Comparison of ENCODE assay signal across 9 cellular contexts in the genomic region with DNA sequence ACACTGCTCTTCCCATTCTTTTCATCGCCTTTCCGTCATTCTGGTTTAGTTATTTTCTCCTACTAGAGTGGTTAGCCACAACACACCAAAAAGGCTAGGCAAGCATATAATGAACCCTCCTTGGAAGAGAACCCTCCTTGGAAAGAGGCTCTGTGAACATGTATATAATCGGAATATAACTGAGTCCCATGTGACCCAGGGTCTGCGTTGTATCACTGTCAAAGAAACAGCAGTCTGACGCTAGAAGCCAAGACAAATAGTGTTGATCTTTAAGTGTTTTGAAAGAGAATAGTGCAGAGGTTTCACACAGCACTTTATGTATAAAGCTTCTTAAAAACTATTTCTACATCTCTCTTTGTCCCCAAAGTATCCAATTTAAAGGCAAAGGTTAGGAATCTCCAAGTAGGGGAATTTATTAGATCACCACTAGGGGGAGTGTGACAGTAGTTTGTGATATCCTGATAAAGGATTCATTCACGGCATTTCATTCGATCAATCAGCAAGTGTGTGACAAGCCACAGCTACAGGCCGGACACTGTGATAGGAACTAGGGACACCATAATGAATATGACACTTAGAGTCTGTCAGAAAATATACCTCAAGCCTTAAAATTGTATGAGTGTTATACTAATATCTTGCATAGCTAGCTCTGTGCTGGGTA.
DNase-seq lines count a peak whose midpoint lies in the region; ATAC-seq and TF ChIP-seq lines count a peak whose summit lies in the region.
"Had no signal": no experiment of that assay in that cellular context is flagged by ENCODE, and none has a peak within 500 bp of the region (broad histone marks: within the 10 kb centered on the region; RNA-seq: fewer than 3 reads in every experiment).

No MANE protein-coding gene starts in this region.

- H3K27ac Mint-ChIP-seq in activated T-helper 17 cell treated with anti-CD3 and anti-CD28 coated beads, Interleukin-2, amount 50 U/mL, for 72 hours: no peak overlapping the region

- no peaks in the 10 kb centered on the region for H3K27me3 ChIP-seq in osteoblast (ENCODE audit: insufficient read depth, low read length)
- H3K27me3 ChIP-seq in effector memory CD4-positive, alpha-beta T cell (replicated peaks; ENCODE audit: control insufficient read depth, insufficient read depth, low read length, poor library complexity, severe bottlenecking): no peaks in the 10 kb centered on the region

- H4K20me1 ChIP-seq in osteoblast (ENCODE audit: insufficient read depth, low read length): no peaks in the 10 kb centered on the region

- no peak overlapping the region for H3K4me3 Mint-ChIP-seq in activated T-helper 17 cell treated with anti-CD3 and anti-CD28 coated beads, Interleukin-2, amount 50 U/mL, for 72 hours

- peak overlapping the region; percentile 50 for H3K4me3 ChIP-seq in osteoblast (ENCODE audit: insufficient read depth, low read length)
- no peak overlapping the region for H3K4me3 ChIP-seq in effector memory CD4-positive, alpha-beta T cell (ENCODE audit: insufficient read depth, low read depth, low read length, poor library complexity, severe bottlenecking)

- no peaks in the 10 kb centered on the region for H3K79me2 ChIP-seq in osteoblast (ENCODE audit: insufficient read depth, low read length)

- peak overlapping the region; percentile 80 for H2AFZ ChIP-seq in osteoblast (ENCODE audit: low read length)

- DNase-seq in AG08395 (ENCODE audit: low spot score) (peak; percentile 38), RKO (ENCODE audit: low spot score) (peak; percentile 63), fibroblast of gingiva (ENCODE audit: low read depth) (peak; percentile 58), osteoblast (ENCODE audit: insufficient read length, low spot score, missing footprints) (no peak)
- DNase-seq in effector memory CD4-positive, alpha-beta T cell: no peak

- peak; percentile 77 for ATAC-seq in GM18517 (IDR thresholded peaks at IDR 0.05; ENCODE audit: unreplicated experiment)
- ATAC-seq in HG03442 (IDR thresholded peaks at IDR 0.05; ENCODE audit: unreplicated experiment): peak; percentile 77
- no peak for ATAC-seq in activated T-helper 17 cell treated with anti-CD3 and anti-CD28 coated beads, Interleukin-2, amount 50 U/mL, for 72 hours (replicated peaks)

- H3K36me3 Mint-ChIP-seq in activated T-helper 17 cell treated with anti-CD3 and anti-CD28 coated beads, Interleukin-2, amount 50 U/mL, for 72 hours (ENCODE audit: low read depth): no peaks in the 10 kb centered on the region

- peaks cover 5% of the 10 kb centered on the region for H3K27me3 Mint-ChIP-seq in activated T-helper 17 cell treated with anti-CD3 and anti-CD28 coated beads, Interleukin-2, amount 50 U/mL, for 72 hours

- no peaks in the 10 kb centered on the region for H3K4me1 ChIP-seq in osteoblast (ENCODE audit: insufficient read depth, low read length)
- no peaks in the 10 kb centered on the region for H3K4me1 ChIP-seq in effector memory CD4-positive, alpha-beta T cell (ENCODE audit: control insufficient read depth, insufficient read depth, low read length, poor library complexity, severe bottlenecking)

- no peaks in the 10 kb centered on the region for H3K36me3 ChIP-seq in osteoblast (ENCODE audit: insufficient read depth, low read length)
- no peaks in the 10 kb centered on the region for H3K36me3 ChIP-seq in effector memory CD4-positive, alpha-beta T cell (ENCODE audit: control insufficient read depth, insufficient read depth, low read length)

- H3K9me3 Mint-ChIP-seq in activated T-helper 17 cell treated with anti-CD3 and anti-CD28 coated beads, Interleukin-2, amount 50 U/mL, for 72 hours: no peaks in the 10 kb centered on the region

- TF ChIP-seq CTCF in osteoblast (IDR thresholded peaks at IDR 0.05; ENCODE audit: extremely low read depth, low read depth, low read length): peak; percentile 82

- no peaks in the 10 kb centered on the region for H3K4me1 Mint-ChIP-seq in activated T-helper 17 cell treated with anti-CD3 and anti-CD28 coated beads, Interleukin-2, amount 50 U/mL, for 72 hours

- no peaks in the 10 kb centered on the region for H3K9me3 ChIP-seq in osteoblast (ENCODE audit: low read depth, low read length)
- no peaks in the 10 kb centered on the region for H3K9me3 ChIP-seq in effector memory CD4-positive, alpha-beta T cell (ENCODE audit: control insufficient read depth, low read length)

- H3K27ac ChIP-seq in osteoblast (ENCODE audit: low read depth, low read length): no peak overlapping the region
- no peak overlapping the region for H3K27ac ChIP-seq in effector memory CD4-positive, alpha-beta T cell (ENCODE audit: insufficient read depth, low read length, poor library complexity, severe bottlenecking)
- H3K27ac ChIP-seq: epithelial cell of prostate had no signal

- H3K4me2 ChIP-seq in osteoblast (ENCODE audit: insufficient read depth, low read length): peak overlapping the region; percentile 80

Comparison
In these comparisons a context has a peak if more than half of its experiments do, and no peak if none do; other contexts are left out.
1. DNase-seq: peak in AG08395 (single experiment), RKO (single experiment) and fibroblast of gingiva (single experiment); none in osteoblast (single experiment) and effector memory CD4-positive, alpha-beta T cell (0 of 3).